In the genomic region with DNA sequence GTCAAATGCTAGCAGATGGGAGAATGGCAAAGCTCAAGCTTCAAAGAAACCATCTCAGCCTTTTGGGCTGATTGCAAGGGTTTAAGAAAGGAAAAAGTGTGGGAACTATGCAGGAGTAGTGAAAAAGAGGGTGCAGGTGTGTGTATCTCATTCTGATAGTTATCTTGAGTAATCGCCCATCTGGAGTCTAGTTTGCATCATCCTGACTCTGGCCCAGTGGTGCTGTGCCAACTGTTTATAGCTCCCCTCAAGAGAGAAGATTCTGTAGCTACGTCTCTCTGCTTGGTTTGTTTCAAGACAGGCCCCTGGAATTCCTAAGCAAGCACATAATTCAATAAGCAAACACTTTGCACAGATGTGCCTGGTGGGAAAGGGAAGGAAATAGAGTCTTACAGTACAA, we compare ENCODE assay signal across 25 cellular contexts.
"Had no signal": no experiment of that assay in that cellular context is flagged by ENCODE, and none has a peak within 500 bp of the region (broad histone marks: within the 10 kb centered on the region; RNA-seq: fewer than 3 reads in every experiment).

No MANE protein-coding gene starts in this region.

- H3K4me1 ChIP-seq: SJCRH30 had no signal

- ATAC-seq: Panc1, PC-3, Right ventricle myocardium inferior, SK-N-SH treated with all-trans-retinoic acid at 6 μM for 48 hours, T-helper 17 cell had no signal

- H3K4me1 Mint-ChIP-seq: T-helper 17 cell had no signal

- H3K9me3 ChIP-seq: MG63, SJCRH30 had no signal

- H3K36me3 ChIP-seq: MG63, SJCRH30 had no signal

- H3K4me3 ChIP-seq: MG63, SJCRH30 had no signal

- H3K27me3 ChIP-seq: SJCRH30 had no signal

- H3K27ac Mint-ChIP-seq: T-helper 17 cell had no signal

- DNase-seq: Karpas-422; KG1; MG63; MV-4-11; NCI-H1048; NCI-H1105; NCI-H1417; NCI-H1436 treated with DMSO at 0.1 percent for 48 hours; NCI-H1694; NCI-H187 treated with DMSO at 0.1 percent for 48 hours; NCI-H2029 treated with DMSO at 0.1 percent for 48 hours; NCI-H226; NCI-H446; NCI-H510A; NCI-H526 treated with DMSO at 0.1 percent for 48 hours; NCI-H774; NK-92 treated with Interleukin-12 subunit alpha and Interleukin-12 subunit beta, amount 100 ng/mL, for 24 hours; PC-3; SHP77 treated with DMSO at 0.1 percent for 48 hours; SJCRH30; T-helper 1 cell; T-helper 17 cell had no signal

- H3K27ac ChIP-seq: SJCRH30 had no signal

- H3K4me3 Mint-ChIP-seq: T-helper 17 cell had no signal
